32 cellular contexts compared by ENCODE assay signal in genomic region chrX:2872937-2873336, GRCh38. TPM values are rescaled to one million over a fixed set of nuclear protein-coding genes. Genes with fewer than 3 reads are reported as not detected.
"Had no signal": no experiment of that assay in that cellular context is flagged by ENCODE, and none has a peak within 500 bp of the region (broad histone marks: within the 10 kb centered on the region; RNA-seq: fewer than 3 reads in every experiment).

No MANE protein-coding gene starts in this region.

- H3K27me3 ChIP-seq: ascending aorta, breast epithelium, cardiac muscle cell, colonic mucosa, esophagus squamous epithelium had no signal

- H3K4me1 ChIP-seq: ascending aorta, breast epithelium, colonic mucosa, esophagus squamous epithelium had no signal

- H3K27me3 Mint-ChIP-seq: activated CD4-positive, alpha-beta T cell treated with anti-CD3 and anti-CD28 coated beads, Interleukin-2, amount 10 ng/mL, durations not matched to agents 7 days and 5 days; activated naive CD4-positive, alpha-beta T cell treated with anti-CD3 and anti-CD28 coated beads, Interleukin-2, amount 10 ng/mL, durations not matched to agents 7 days and 5 days; activated naive CD8-positive, alpha-beta T cell treated with anti-CD3 and anti-CD28 coated beads, Interleukin-2, amount 10 ng/mL, durations not matched to agents 7 days and 5 days; brain had no signal

- FAIRE-seq: endometrium, endothelial cell of umbilical vein, frontal cortex had no signal

- H3K27ac Mint-ChIP-seq: activated CD4-positive, alpha-beta memory T cell treated with anti-CD3 and anti-CD28 coated beads, Interleukin-2, amount 10 ng/mL, durations not matched to agents 7 days and 5 days; activated CD4-positive, alpha-beta T cell treated with anti-CD3 and anti-CD28 coated beads, Interleukin-2, amount 10 ng/mL, durations not matched to agents 7 days and 5 days; activated naive CD4-positive, alpha-beta T cell treated with anti-CD3 and anti-CD28 coated beads, Interleukin-2, amount 10 ng/mL, durations not matched to agents 7 days and 5 days; activated naive CD4-positive, alpha-beta T cell treated with anti-CD3 and anti-CD28 coated beads, Interleukin-2, amount 50 U/mL, for 72 hours; activated naive CD8-positive, alpha-beta T cell treated with anti-CD3 and anti-CD28 coated beads, Interleukin-2, amount 10 ng/mL, durations not matched to agents 7 days and 5 days; activated T-cell treated with anti-CD3 and anti-CD28 coated beads, Interleukin-2, amount 50 U/mL, for 24 hours; activated T-cell treated with anti-CD3 and anti-CD28 coated beads, Interleukin-2, amount 50 U/mL, for 72 hours; brain; WTC11 had no signal

- H3K9me3 Mint-ChIP-seq: activated CD4-positive, alpha-beta memory T cell treated with anti-CD3 and anti-CD28 coated beads, Interleukin-2, amount 10 ng/mL, durations not matched to agents 7 days and 5 days; activated CD4-positive, alpha-beta T cell treated with anti-CD3 and anti-CD28 coated beads, Interleukin-2, amount 10 ng/mL, durations not matched to agents 7 days and 5 days; activated naive CD4-positive, alpha-beta T cell treated with anti-CD3 and anti-CD28 coated beads, Interleukin-2, amount 10 ng/mL, durations not matched to agents 7 days and 5 days; activated naive CD4-positive, alpha-beta T cell treated with anti-CD3 and anti-CD28 coated beads, Interleukin-2, amount 50 U/mL, for 72 hours; activated naive CD8-positive, alpha-beta T cell treated with anti-CD3 and anti-CD28 coated beads, Interleukin-2, amount 10 ng/mL, durations not matched to agents 7 days and 5 days; activated T-cell treated with anti-CD3 and anti-CD28 coated beads, Interleukin-2, amount 50 U/mL, for 72 hours had no signal

- H3K4me3 Mint-ChIP-seq: activated CD4-positive, alpha-beta memory T cell treated with anti-CD3 and anti-CD28 coated beads, Interleukin-2, amount 10 ng/mL, durations not matched to agents 7 days and 5 days; activated CD4-positive, alpha-beta T cell treated with anti-CD3 and anti-CD28 coated beads, Interleukin-2, amount 10 ng/mL, durations not matched to agents 7 days and 5 days; activated naive CD4-positive, alpha-beta T cell treated with anti-CD3 and anti-CD28 coated beads, Interleukin-2, amount 10 ng/mL, durations not matched to agents 7 days and 5 days; activated naive CD8-positive, alpha-beta T cell treated with anti-CD3 and anti-CD28 coated beads, Interleukin-2, amount 10 ng/mL, durations not matched to agents 7 days and 5 days; activated T-cell treated with anti-CD3 and anti-CD28 coated beads, Interleukin-2, amount 50 U/mL, for 24 hours; activated T-cell treated with anti-CD3 and anti-CD28 coated beads, Interleukin-2, amount 50 U/mL, for 72 hours; brain; WTC11 had no signal

- H3K27ac ChIP-seq: ascending aorta, breast epithelium, cardiac muscle cell, colonic mucosa, epithelial cell of prostate, esophagus squamous epithelium, VCaP had no signal

- H3K9me3 ChIP-seq: colonic mucosa, esophagus squamous epithelium had no signal

- DNase-seq: activated CD4-positive, alpha-beta memory T cell treated with anti-CD3 and anti-CD28 coated beads, Interleukin-2, amount 10 ng/mL, durations not matched to agents 7 days and 5 days; activated CD4-positive, alpha-beta T cell treated with anti-CD3 and anti-CD28 coated beads for 1 hour; activated CD4-positive, alpha-beta T cell treated with anti-CD3 and anti-CD28 coated beads for 4 hours; activated CD4-positive, alpha-beta T cell treated with anti-CD3 and anti-CD28 coated beads, Interleukin-2, amount 10 ng/mL, durations not matched to agents 7 days and 5 days; activated CD4-positive, alpha-beta T cell treated with anti-CD3 and anti-CD28 coated beads, Interleukin-2, amount 50 U/mL, for 4 hours; activated CD8-positive, alpha-beta memory T cell treated with anti-CD3 and anti-CD28 coated beads, Interleukin-2, amount 50 U/mL, for 48 hours; activated gamma-delta T cell; activated naive CD4-positive, alpha-beta T cell; activated naive CD4-positive, alpha-beta T cell treated with anti-CD3 and anti-CD28 coated beads, Interleukin-2, amount 10 ng/mL, durations not matched to agents 7 days and 5 days; activated naive CD8-positive, alpha-beta T cell treated with anti-CD3 and anti-CD28 coated beads, Interleukin-2, amount 10 ng/mL, durations not matched to agents 7 days and 5 days; activated T-cell treated with anti-CD3 and anti-CD28 coated beads for 4 hours; activated T-cell treated with anti-CD3 and anti-CD28 coated beads, Interleukin-2, amount 50 U/mL, for 24 hours; activated T-cell treated with anti-CD3 and anti-CD28 coated beads, Interleukin-2, amount 50 U/mL, for 72 hours; central memory CD4-positive, alpha-beta T cell; cerebellar nuclear complex; colonic mucosa; effector CD8-positive, alpha-beta T cell; esophagus squamous epithelium; foreskin fibroblast; T-helper 2 cell had no signal

- ATAC-seq: activated naive CD4-positive, alpha-beta T cell treated with anti-CD3 and anti-CD28 coated beads, Interleukin-2, amount 50 U/mL, for 72 hours; activated T-cell treated with anti-CD3 and anti-CD28 coated beads, Interleukin-2, amount 50 U/mL, for 72 hours; WTC11 had no signal

- H3K36me3 Mint-ChIP-seq: activated naive CD4-positive, alpha-beta T cell treated with anti-CD3 and anti-CD28 coated beads, Interleukin-2, amount 10 ng/mL, durations not matched to agents 7 days and 5 days; activated naive CD4-positive, alpha-beta T cell treated with anti-CD3 and anti-CD28 coated beads, Interleukin-2, amount 50 U/mL, for 72 hours; activated naive CD8-positive, alpha-beta T cell treated with anti-CD3 and anti-CD28 coated beads, Interleukin-2, amount 10 ng/mL, durations not matched to agents 7 days and 5 days had no signal

- H3K4me1 Mint-ChIP-seq: activated CD4-positive, alpha-beta memory T cell treated with anti-CD3 and anti-CD28 coated beads, Interleukin-2, amount 10 ng/mL, durations not matched to agents 7 days and 5 days; activated naive CD4-positive, alpha-beta T cell treated with anti-CD3 and anti-CD28 coated beads, Interleukin-2, amount 10 ng/mL, durations not matched to agents 7 days and 5 days; activated naive CD8-positive, alpha-beta T cell treated with anti-CD3 and anti-CD28 coated beads, Interleukin-2, amount 10 ng/mL, durations not matched to agents 7 days and 5 days; brain had no signal

- H3K36me3 ChIP-seq: ascending aorta, breast epithelium, cardiac muscle cell, colonic mucosa, esophagus squamous epithelium had no signal

- H3K4me3 ChIP-seq: ascending aorta, breast epithelium, cardiac muscle cell, colonic mucosa, esophagus squamous epithelium had no signal

RNA-seq across cellular contexts. Expression of gene GYG2, which starts 44.2 kb away (rescaled TPM):
- total RNA-seq: activated CD4-positive, alpha-beta memory T cell treated with anti-CD3 and anti-CD28 coated beads, Interleukin-2, amount 10 ng/mL, durations not matched to agents 7 days and 5 days; activated CD4-positive, alpha-beta T cell treated with anti-CD3 and anti-CD28 coated beads, Interleukin-2, amount 10 ng/mL, durations not matched to agents 7 days and 5 days; activated naive CD4-positive, alpha-beta T cell treated with anti-CD3 and anti-CD28 coated beads, Interleukin-2, amount 50 U/mL, for 72 hours; activated naive CD8-positive, alpha-beta T cell treated with anti-CD3 and anti-CD28 coated beads, Interleukin-2, amount 10 ng/mL, durations not matched to agents 7 days and 5 days; activated T-cell treated with anti-CD3 and anti-CD28 coated beads, Interleukin-2, amount 50 U/mL, for 72 hours; T-helper 1 cell treated with Interleukin-12 subunit alpha and Interleukin-12 subunit beta and Interleukin-4 antibody, amounts not matched to agents 30 ng/mL and 1 ng/mL, for 36 hours had no signal
